ENCODE assay signal across 22 cellular contexts in the genomic region with DNA sequence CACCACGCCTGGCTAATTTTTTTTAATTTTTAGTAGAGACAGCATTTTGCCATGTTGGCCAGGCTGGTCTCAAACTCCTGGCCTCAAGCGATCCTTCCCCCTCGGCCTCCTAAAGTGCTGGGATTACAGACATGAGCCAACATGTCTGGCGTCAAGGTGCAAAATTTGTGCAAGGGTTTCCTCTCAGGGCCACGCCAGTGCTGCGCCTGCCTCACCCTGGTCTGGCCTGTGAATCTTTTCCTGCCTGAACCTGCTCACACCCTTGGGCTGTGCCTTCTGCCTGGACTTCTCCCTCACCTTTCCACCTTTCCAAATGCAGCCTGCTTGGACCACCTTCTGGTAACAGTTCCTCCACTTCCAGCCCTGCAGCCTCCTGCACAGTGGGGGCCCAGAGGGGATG.
"Had no signal": no experiment of that assay in that cellular context is flagged by ENCODE, and none has a peak within 500 bp of the region (broad histone marks: within the 10 kb centered on the region; RNA-seq: fewer than 3 reads in every experiment).

No MANE protein-coding gene starts in this region.

- DNase-seq: effector CD4-positive, alpha-beta T cell; glutamatergic neuron; kidney; left cardiac atrium; left ventricle myocardium superior; naive thymus-derived CD4-positive, alpha-beta T cell; ovary; sigmoid colon; stimulated activated CD4-positive, alpha-beta T cell treated with anti-CD3 and anti-CD28 coated beads, Interleukin-2, amount 100 ng/mL, for 24 hours; stimulated activated CD4-positive, alpha-beta T cell treated with anti-CD3 and anti-CD28 coated beads, Interleukin-4, amount 100 ng/mL, for 4 hours; stimulated activated naive CD4-positive, alpha-beta T cell; stomach; substantia nigra; transverse colon had no signal

- H3K4me3 Mint-ChIP-seq: endodermal cell; naive thymus-derived CD4-positive, alpha-beta T cell had no signal

- H3K27ac ChIP-seq: coronary artery, gastroesophageal sphincter, ovary, right atrium auricular region, skin epidermis, stomach, thoracic aorta, transverse colon had no signal

- H3K27me3 ChIP-seq: esophagus muscularis mucosa, gastroesophageal sphincter, ovary, right atrium auricular region, sigmoid colon, stomach, transverse colon had no signal

- H3K9me3 Mint-ChIP-seq: endodermal cell had no signal

- ATAC-seq: gastroesophageal sphincter; left cardiac atrium; left ventricle myocardium superior; naive thymus-derived CD4-positive, alpha-beta T cell had no signal

- H3K4me3 ChIP-seq: coronary artery, esophagus muscularis mucosa, gastroesophageal sphincter, ovary, right atrium auricular region, sigmoid colon, skin epidermis, stomach, thoracic aorta, transverse colon had no signal

- H3K36me3 ChIP-seq: esophagus muscularis mucosa, gastroesophageal sphincter, ovary, right atrium auricular region, sigmoid colon, stomach, thoracic aorta, transverse colon had no signal

- FAIRE-seq: endothelial cell of umbilical vein, kidney had no signal

- H3K4me1 ChIP-seq: right atrium auricular region had no signal

- H3K27me3 Mint-ChIP-seq: naive thymus-derived CD4-positive, alpha-beta T cell had no signal

- H3K27ac Mint-ChIP-seq: endodermal cell had no signal

- H3K9me3 ChIP-seq: esophagus muscularis mucosa, gastroesophageal sphincter, ovary, right atrium auricular region, sigmoid colon, stomach, thoracic aorta, transverse colon had no signal
